Comparison of ENCODE assay signal across 8 cellular contexts in genomic region chr14:23588884-23589598, GRCh38. TPM values are rescaled to one million over a fixed set of nuclear protein-coding genes. Genes with fewer than 3 reads are reported as not detected.
A peak's percentile ranks its signal among the peaks of the same experiment; 100 is the strongest.
DNase-seq lines count a peak whose midpoint lies in the region; ATAC-seq and TF ChIP-seq lines count a peak whose summit lies in the region.

No MANE protein-coding gene starts in this region.

- no peaks in the 10 kb centered on the region for H3K9me3 Mint-ChIP-seq in activated naive CD4-positive, alpha-beta T cell treated with anti-CD3 and anti-CD28 coated beads, Interleukin-2, amount 50 U/mL, for 72 hours
- peaks cover 6% of the 10 kb centered on the region for H3K9me3 Mint-ChIP-seq in glutamatergic neuron (ENCODE audit: unreplicated experiment)

- H3K27me3 Mint-ChIP-seq in glutamatergic neuron (ENCODE audit: unreplicated experiment): peaks cover 7% of the 10 kb centered on the region

- H3K36me3 Mint-ChIP-seq in activated naive CD4-positive, alpha-beta T cell treated with anti-CD3 and anti-CD28 coated beads, Interleukin-2, amount 50 U/mL, for 72 hours: no peaks in the 10 kb centered on the region
- no peaks in the 10 kb centered on the region for H3K36me3 Mint-ChIP-seq in glutamatergic neuron (ENCODE audit: unreplicated experiment)

- H3K27ac Mint-ChIP-seq in activated naive CD4-positive, alpha-beta T cell treated with anti-CD3 and anti-CD28 coated beads, Interleukin-2, amount 50 U/mL, for 72 hours: peak overlapping the region in 1 of 2 donors; percentile 53
- H3K27ac Mint-ChIP-seq in glutamatergic neuron (ENCODE audit: unreplicated experiment): peak overlapping the region; percentile 77

- no peak overlapping the region for H3K4me3 Mint-ChIP-seq in glutamatergic neuron (ENCODE audit: unreplicated experiment)

- intact Hi-C loops in posterior cingulate gyrus (cut with DNase I): no loop called here

- H3K4me1 Mint-ChIP-seq in glutamatergic neuron (ENCODE audit: low read depth, unreplicated experiment): peaks cover 6% of the 10 kb centered on the region

- no peak overlapping the region for H3K4me3 ChIP-seq in GM12875 (ENCODE audit: low read depth, low read length)

- TF ChIP-seq CTCF in GM12875 (IDR thresholded peaks at IDR 0.05; ENCODE audit: borderline replicate concordance, insufficient read depth, low read depth, low read length) (peak; percentile 93), glutamatergic neuron (IDR thresholded peaks at IDR 0.05; ENCODE audit: partially characterized antibody, unreplicated experiment) (peak; percentile 80)

- ATAC-seq in HG02763 (IDR thresholded peaks at IDR 0.05; ENCODE audit: unreplicated experiment) (peak; percentile 98), SK-N-SH treated with all-trans-retinoic acid at 6 μM for 48 hours (peak; percentile 100)
- ATAC-seq in activated naive CD4-positive, alpha-beta T cell treated with anti-CD3 and anti-CD28 coated beads, Interleukin-2, amount 50 U/mL, for 72 hours: peak; percentile 98 to 99

- peak; percentile 87 for DNase-seq in NCI-H1105 treated with DMSO at 0.1 percent for 48 hours (lab: John Stamatoyannopoulos, UW)
- DNase-seq in activated naive CD4-positive, alpha-beta T cell treated with anti-CD3 and anti-CD28 coated beads, Interleukin-2, amount 50 U/mL, for 72 hours (ENCODE audit: low spot score in 2 of 2): peak; percentile 81 to 85
- peak; percentile 94 for DNase-seq in glutamatergic neuron
- peak; percentile 67 to 97 (median 84) for DNase-seq in posterior cingulate gyrus
- peak; percentile 91 for DNase-seq in ureter (ENCODE audit: low spot score)

TF ChIP-seq in SK-N-SH treated with all-trans-retinoic acid at 6 μM for 48 hours, 23 proteins besides CTCF, POLR2A, EP300 and RAD21:
- TF ChIP-seq TSHZ2 (CRISPR knock-in tag; IDR thresholded peaks at IDR 0.05) (peak; percentile 70; the same call in 1 of the 2 replicates), ZNF70 (CRISPR knock-in tag; IDR thresholded peaks at IDR 0.05) (peak; percentile 26; the same call in 1 of the 2 replicates), OSR1 (CRISPR knock-in tag; IDR thresholded peaks at IDR 0.05) (no peak)

RNA-seq across cellular contexts. Expression of gene JPH4, which starts 10.5 kb away (rescaled TPM):
- not detected for total RNA-seq in activated naive CD4-positive, alpha-beta T cell treated with anti-CD3 and anti-CD28 coated beads, Interleukin-2, amount 50 U/mL, for 72 hours
- total RNA-seq in glutamatergic neuron (ENCODE audit: unreplicated experiment): 52.7 TPM
- total RNA-seq in ureter: 5.3 TPM

RNA-seq across cellular contexts. Expression of gene AP1G2, which starts 21.4 kb away (rescaled TPM):
- 100 to 1,000 TPM; 193 to 370 TPM for total RNA-seq in activated naive CD4-positive, alpha-beta T cell treated with anti-CD3 and anti-CD28 coated beads, Interleukin-2, amount 50 U/mL, for 72 hours
- total RNA-seq in glutamatergic neuron (ENCODE audit: unreplicated experiment): 105 TPM
- 248 TPM for total RNA-seq in ureter

RNA-seq across cellular contexts. Expression of gene THTPA, which starts 33.0 kb away (rescaled TPM):
- total RNA-seq in activated naive CD4-positive, alpha-beta T cell treated with anti-CD3 and anti-CD28 coated beads, Interleukin-2, amount 50 U/mL, for 72 hours: 1 to 10 TPM; 5.9 to 6.5 TPM
- total RNA-seq in glutamatergic neuron (ENCODE audit: unreplicated experiment): 19.3 TPM
- total RNA-seq in ureter: 20.2 TPM

RNA-seq across cellular contexts. Expression of gene ZFHX2, which starts 37.5 kb away (rescaled TPM):
- total RNA-seq in activated naive CD4-positive, alpha-beta T cell treated with anti-CD3 and anti-CD28 coated beads, Interleukin-2, amount 50 U/mL, for 72 hours: 1 to 10 TPM; 1.1 to 2.5 TPM
- total RNA-seq in glutamatergic neuron (ENCODE audit: unreplicated experiment) (39.1 TPM), ureter (2.8 TPM)

RNA-seq across cellular contexts. Expression of gene DHRS2, which starts 47.1 kb away (rescaled TPM):
- 1 to 10 TPM; 1.1 to 1.3 TPM for total RNA-seq in activated naive CD4-positive, alpha-beta T cell treated with anti-CD3 and anti-CD28 coated beads, Interleukin-2, amount 50 U/mL, for 72 hours
- total RNA-seq in glutamatergic neuron (ENCODE audit: unreplicated experiment) (0.42 TPM), ureter (1,842 TPM)
